13 cellular contexts compared by ENCODE assay signal in the genomic region with DNA sequence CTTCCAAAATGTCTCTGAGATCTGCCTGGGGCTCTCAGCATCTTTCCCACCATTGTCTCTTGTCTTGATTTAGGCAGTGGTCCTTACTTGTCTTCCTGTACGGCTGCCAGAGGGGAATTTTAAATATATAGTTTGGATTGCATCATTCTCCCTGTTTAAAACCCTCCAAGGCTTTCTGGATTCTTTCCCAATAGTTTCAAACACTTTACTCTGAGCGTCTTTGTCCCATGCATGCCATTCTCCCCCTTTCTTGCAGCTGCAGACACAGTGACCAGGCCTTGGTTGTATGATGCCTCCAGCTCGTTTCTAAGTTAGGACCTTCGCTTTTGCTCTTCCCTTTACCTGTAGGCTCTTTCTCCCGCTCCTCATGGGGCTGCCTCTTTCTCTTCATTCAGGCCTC.
DNase-seq lines count a peak whose midpoint lies in the region; FAIRE-seq and TF ChIP-seq lines count a peak whose summit lies in the region.
"Had no signal": no experiment of that assay in that cellular context is flagged by ENCODE, and none has a peak within 500 bp of the region (broad histone marks: within the 10 kb centered on the region; RNA-seq: fewer than 3 reads in every experiment).

No MANE protein-coding gene starts in this region.

- H3K27ac ChIP-seq in RWPE1 = peak overlapping the region; percentile 33; the same call in 1 of the 2 replicates
- H3K27ac ChIP-seq in VCaP = peak overlapping the region; percentile 87; the same call in 1 of the 2 replicates
- peak overlapping the region; percentile 4 for H3K27ac ChIP-seq in stomach smooth muscle (ENCODE audit: low read length)

- POLR2A ChIA-PET in RWPE1 (lab: Yijun Ruan, JAX; ENCODE audit: low non-redundant PET) = no interaction called here

- no peaks in the 10 kb centered on the region for H3K36me3 ChIP-seq in stomach smooth muscle (ENCODE audit: control insufficient read depth in 2 of 2, insufficient read depth in 2 of 2, low read length in 2 of 2)

- H3K9ac ChIP-seq in stomach smooth muscle (ENCODE audit: low read length in 2 of 2) = no peak overlapping the region

- H3K27me3 ChIP-seq in stomach smooth muscle (ENCODE audit: control insufficient read depth in 1 of 2, insufficient read depth in 2 of 2, low read length in 2 of 2) = no peaks in the 10 kb centered on the region

- FAIRE-seq in GM12892 (lab: Jason Lieb, UNC) = no peak

- CTCF ChIA-PET in RWPE1 (lab: Yijun Ruan, JAX) = no interaction called here

- TF ChIP-seq POLR2A in GM12892 (IDR thresholded peaks at IDR 0.05; ENCODE audit: low read depth, low read length) = no peak

- no peaks in the 10 kb centered on the region for H3K9me3 ChIP-seq in stomach smooth muscle (ENCODE audit: control insufficient read depth in 2 of 2, low read length in 2 of 2)

- no peak overlapping the region for H3K4me3 ChIP-seq in fibroblast of pulmonary artery (replicated peaks; ENCODE audit: low read depth, low read length)
- H3K4me3 ChIP-seq in stomach smooth muscle (ENCODE audit: low read length in 2 of 2) = no peak overlapping the region
- H3K4me3 ChIP-seq: GM23338 had no signal

- peaks cover 25% of the 10 kb centered on the region for H3K4me1 ChIP-seq in stomach smooth muscle (ENCODE audit: control insufficient read depth, insufficient read depth, low read length)

- DNase-seq in RWPE1 (ENCODE audit: low spot score) = no peak
- DNase-seq in fibroblast of pulmonary artery (ENCODE audit: low read depth) = peak; percentile 23
- DNase-seq in GM12892 (ENCODE audit: insufficient read length) = no peak
- no peak for DNase-seq in DMS114 treated with DMSO at 0.1 percent for 48 hours (lab: John Stamatoyannopoulos, UW; ENCODE audit: unreplicated experiment)
- no peak for DNase-seq in NCI-H1092 (lab: John Stamatoyannopoulos, UW)
- DNase-seq: ACHN, DMS79 treated with DMSO at 0.1 percent for 48 hours, NCI-H1417, NCI-H187 treated with DMSO at 0.1 percent for 48 hours, NCI-H345 had no signal

- TF ChIP-seq CTCF in RWPE1 (conservative IDR thresholded peaks at IDR 0.05; ENCODE audit: low read depth) (no peak), VCaP (conservative IDR thresholded peaks at IDR 0.05) (no peak), fibroblast of pulmonary artery (IDR thresholded peaks at IDR 0.05; ENCODE audit: low read length, missing control alignments) (no peak)

Comparison
In these comparisons a context has a peak if more than half of its experiments do, and no peak if none do; other contexts are left out.
1. H3K27ac ChIP-seq: peak in every context shown above with its lines; median percentile 87 in VCaP; 33 in RWPE1; 4 in stomach smooth muscle.